9 cellular contexts compared by ENCODE assay signal in genomic region chr14:103427485-103428443, GRCh38. TPM values are rescaled to one million over a fixed set of nuclear protein-coding genes. Genes with fewer than 3 reads are reported as not detected.
DNase-seq lines count a peak whose midpoint lies in the region; ATAC-seq lines count a peak whose summit lies in the region.
"Had no signal": no experiment of that assay in that cellular context is flagged by ENCODE, and none has a peak within 500 bp of the region (broad histone marks: within the 10 kb centered on the region; RNA-seq: fewer than 3 reads in every experiment).

No MANE protein-coding gene starts in this region.

- H3K27ac Mint-ChIP-seq in activated CD4-positive, alpha-beta T cell treated with anti-CD3 and anti-CD28 coated beads for 36 hours, result peak overlapping the region; percentile 79
- H3K27ac Mint-ChIP-seq in activated CD4-positive, alpha-beta memory T cell treated with anti-CD3 and anti-CD28 coated beads, Interleukin-2, amount 10 ng/mL, durations not matched to agents 7 days and 5 days, result peak overlapping the region; percentile 60

- no peaks in the 10 kb centered on the region for H3K9me3 Mint-ChIP-seq in activated CD4-positive, alpha-beta T cell treated with anti-CD3 and anti-CD28 coated beads for 36 hours (ENCODE audit: low read depth)
- H3K9me3 Mint-ChIP-seq in activated CD4-positive, alpha-beta memory T cell treated with anti-CD3 and anti-CD28 coated beads, Interleukin-2, amount 10 ng/mL, durations not matched to agents 7 days and 5 days, result no peaks in the 10 kb centered on the region

- H3K4me1 Mint-ChIP-seq in activated CD4-positive, alpha-beta T cell treated with anti-CD3 and anti-CD28 coated beads for 36 hours, result peaks cover 50% of the 10 kb centered on the region
- peaks cover 28% of the 10 kb centered on the region for H3K4me1 Mint-ChIP-seq in activated CD4-positive, alpha-beta memory T cell treated with anti-CD3 and anti-CD28 coated beads, Interleukin-2, amount 10 ng/mL, durations not matched to agents 7 days and 5 days

- DNase-seq in activated CD4-positive, alpha-beta T cell treated with anti-CD3 and anti-CD28 coated beads for 36 hours, result peak; percentile 60
- DNase-seq in activated CD4-positive, alpha-beta T cell treated with anti-CD3 and anti-CD28 coated beads for 1 hour, result no peak
- DNase-seq in activated CD4-positive, alpha-beta memory T cell treated with anti-CD3 and anti-CD28 coated beads, Interleukin-2, amount 10 ng/mL, durations not matched to agents 7 days and 5 days, result peak; percentile 45
- DNase-seq in glomerular visceral epithelial cell (ENCODE audit: extremely low spot score), result peak; percentile 48
- DNase-seq in stimulated activated naive CD8-positive, alpha-beta T cell treated with anti-CD3 and anti-CD28 coated beads, Interleukin-15, Interleukin-2, amounts not matched to agents 100 U/mL and 50 U/mL, for 24 hours, result peak; percentile 45
- no peak for DNase-seq in SKM-1 (lab: John Stamatoyannopoulos, UW; ENCODE audit: unreplicated experiment)
- DNase-seq in NCI-H748 treated with DMSO at 0.1 percent for 48 hours (lab: John Stamatoyannopoulos, UW), result no peak
- DNase-seq in superior temporal gyrus (ENCODE audit: extremely low spot score), result no peak
- DNase-seq: NCI-H1048 had no signal

- H3K36me3 Mint-ChIP-seq in activated CD4-positive, alpha-beta T cell treated with anti-CD3 and anti-CD28 coated beads for 36 hours (ENCODE audit: low read depth), result peaks cover 20% of the 10 kb centered on the region
- peaks cover 25% of the 10 kb centered on the region for H3K36me3 Mint-ChIP-seq in activated CD4-positive, alpha-beta memory T cell treated with anti-CD3 and anti-CD28 coated beads, Interleukin-2, amount 10 ng/mL, durations not matched to agents 7 days and 5 days (ENCODE audit: low read depth)

- intact Hi-C loops in activated CD4-positive, alpha-beta T cell treated with anti-CD3 and anti-CD28 coated beads for 36 hours (cut with DNase I, micrococcal nuclease), result loop anchor here in 1 of 2 experiments (2.0 kb wide), 1 partner anchor 33 kb away; no protein-coding TSS in a partner anchor

- H3K4me3 Mint-ChIP-seq in activated CD4-positive, alpha-beta T cell treated with anti-CD3 and anti-CD28 coated beads for 36 hours, result no peak overlapping the region
- H3K4me3 Mint-ChIP-seq in activated CD4-positive, alpha-beta memory T cell treated with anti-CD3 and anti-CD28 coated beads, Interleukin-2, amount 10 ng/mL, durations not matched to agents 7 days and 5 days, result no peak overlapping the region

- ATAC-seq in activated CD4-positive, alpha-beta T cell treated with anti-CD3 and anti-CD28 coated beads for 36 hours, result peak; percentile 75
- ATAC-seq in stimulated activated naive CD8-positive, alpha-beta T cell treated with anti-CD3 and anti-CD28 coated beads, Interleukin-15, Interleukin-2, amounts not matched to agents 100 U/mL and 50 U/mL, for 24 hours, result peak; percentile 74

- CTCF ChIA-PET in activated CD4-positive, alpha-beta T cell treated with anti-CD3 and anti-CD28 coated beads for 36 hours (lab: Charles Lee), result interaction anchor here (0.6 to 2.7 kb wide), 4 partner anchors 12 to 37 kb away, joined by 3 to 13 read pairs (median 5); no protein-coding TSS in a partner anchor
- CTCF ChIA-PET in activated CD4-positive, alpha-beta memory T cell treated with anti-CD3 and anti-CD28 coated beads, Interleukin-2, amount 10 ng/mL, durations not matched to agents 7 days and 5 days (lab: Charles Lee), result interaction anchor here (0.6 to 1.7 kb wide), 7 partner anchors 10 to 131 kb away, joined by 3 to 7 read pairs (median 3); no protein-coding TSS in a partner anchor

- POLR2A ChIA-PET in activated CD4-positive, alpha-beta T cell treated with anti-CD3 and anti-CD28 coated beads for 36 hours (lab: Charles Lee), result interaction anchor here (0.6 to 1.0 kb wide), 2 partner anchors 41 to 82 kb away, joined by 3 to 8 read pairs; no protein-coding TSS in a partner anchor
- POLR2A ChIA-PET in activated CD4-positive, alpha-beta memory T cell treated with anti-CD3 and anti-CD28 coated beads, Interleukin-2, amount 10 ng/mL, durations not matched to agents 7 days and 5 days (lab: Charles Lee), result interaction anchor here (0.9 to 1.4 kb wide), 2 partner anchors 43 to 93 kb away, joined by 3 to 6 read pairs; partner anchors contain the start of genes EIF5 and MARK3

- H3K27me3 Mint-ChIP-seq in activated CD4-positive, alpha-beta T cell treated with anti-CD3 and anti-CD28 coated beads for 36 hours, result no peaks in the 10 kb centered on the region
- no peaks in the 10 kb centered on the region for H3K27me3 Mint-ChIP-seq in activated CD4-positive, alpha-beta memory T cell treated with anti-CD3 and anti-CD28 coated beads, Interleukin-2, amount 10 ng/mL, durations not matched to agents 7 days and 5 days

RNA-seq across cellular contexts. Expression of gene MARK3, which starts 42.5 kb away (rescaled TPM):
- total RNA-seq in activated CD4-positive, alpha-beta T cell treated with anti-CD3 and anti-CD28 coated beads for 36 hours, result 10 to 100 TPM; 57.3 to 64.9 TPM
- total RNA-seq in activated CD4-positive, alpha-beta memory T cell treated with anti-CD3 and anti-CD28 coated beads, Interleukin-2, amount 10 ng/mL, durations not matched to agents 7 days and 5 days, result 10 to 100 TPM; 76.0 to 84.2 TPM

Comparison
In these comparisons a context has a peak if more than half of its experiments do, and no peak if none do; other contexts are left out.
1. DNase-seq: peak in activated CD4-positive, alpha-beta T cell treated with anti-CD3 and anti-CD28 coated beads for 36 hours (single experiment), activated CD4-positive, alpha-beta memory T cell treated with anti-CD3 and anti-CD28 coated beads, Interleukin-2, amount 10 ng/mL, durations not matched to agents 7 days and 5 days (single experiment), glomerular visceral epithelial cell (single experiment) and stimulated activated naive CD8-positive, alpha-beta T cell treated with anti-CD3 and anti-CD28 coated beads, Interleukin-15, Interleukin-2, amounts not matched to agents 100 U/mL and 50 U/mL, for 24 hours (single experiment); none in activated CD4-positive, alpha-beta T cell treated with anti-CD3 and anti-CD28 coated beads for 1 hour (single experiment), SKM-1 (single experiment), NCI-H748 treated with DMSO at 0.1 percent for 48 hours (single experiment) and superior temporal gyrus (single experiment).